Comparison of ENCODE assay signal across 8 cellular contexts in the genomic region with DNA sequence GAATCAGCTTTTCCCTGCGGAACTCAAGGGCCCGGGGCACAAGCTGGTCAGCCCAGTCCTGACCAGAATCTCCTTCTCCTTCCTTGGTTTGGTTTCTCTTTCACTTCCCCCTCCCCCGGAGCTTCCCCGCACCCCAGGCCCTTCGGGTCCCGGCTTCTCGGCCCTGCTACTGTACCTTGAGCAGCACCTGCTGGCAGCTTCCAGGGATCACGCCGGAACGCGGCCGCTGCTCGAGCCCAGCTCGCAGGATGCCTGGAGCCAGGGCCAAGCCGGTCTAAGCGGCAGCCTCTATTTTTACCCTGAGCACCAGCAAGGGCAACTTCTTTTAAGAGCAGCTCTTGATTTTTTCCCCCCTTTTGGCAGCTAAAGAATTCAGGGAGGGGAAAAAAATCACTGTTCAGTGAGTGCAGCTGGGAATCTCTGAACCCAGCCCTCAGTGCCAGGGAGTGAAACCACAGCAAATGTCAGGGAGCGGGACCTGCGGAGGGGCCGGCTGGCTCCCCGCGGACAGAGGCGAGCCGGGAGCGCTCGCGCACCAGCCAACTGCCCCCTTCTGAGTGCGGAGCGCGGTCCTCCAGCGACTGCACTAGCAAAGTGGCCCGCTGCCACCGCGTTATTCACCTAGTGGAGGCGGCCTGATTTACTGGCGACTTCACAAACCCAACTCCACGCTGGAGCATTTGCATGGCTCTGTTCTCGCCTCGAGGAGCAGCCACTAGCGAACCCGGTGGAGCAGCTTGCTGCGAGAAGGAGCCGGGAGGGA.
A peak's percentile ranks its signal among the peaks of the same experiment; 100 is the strongest.
DNase-seq lines count a peak whose midpoint lies in the region; ATAC-seq and TF ChIP-seq lines count a peak whose summit lies in the region.

No MANE protein-coding gene starts in this region.

- ATAC-seq in GM18517 (IDR thresholded peaks at IDR 0.05; ENCODE audit: unreplicated experiment), result peak; percentile 87
- ATAC-seq in HG03039 (IDR thresholded peaks at IDR 0.05; ENCODE audit: unreplicated experiment), result peak; percentile 96

- peak; percentile 74 for TF ChIP-seq CTCF in AG10803 (conservative IDR thresholded peaks at IDR 0.05; ENCODE audit: low read length)

- H3K4me3 ChIP-seq in AG10803 (ENCODE audit: low read length), result peak overlapping the region; percentile 69

- peak; percentile 88 for DNase-seq in AG10803 (ENCODE audit: low read depth)
- peak; percentile 91 for DNase-seq in NCI-H226
- DNase-seq in activated CD8-positive, alpha-beta memory T cell treated with anti-CD3 and anti-CD28 coated beads for 24 hours, result peak; percentile 76
- peak; percentile 44 for DNase-seq in epidermal melanocyte (ENCODE audit: insufficient read length, low spot score)
- DNase-seq in midbrain (lab: John Stamatoyannopoulos, UW), result peak; percentile 84
- DNase-seq in stimulated activated CD8-positive, alpha-beta memory T cell treated with anti-CD3 and anti-CD28 coated beads, Interleukin-4, amount 100 ng/mL, for 24 hours (ENCODE audit: low read depth), result peak; percentile 34

Comparison
In these comparisons a context has a peak if more than half of its experiments do, and no peak if none do; other contexts are left out.
1. Peak in every context shown above with its lines: DNase-seq, ATAC-seq and H3K4me3 ChIP-seq.
2. DNase-seq: peak in every context shown above with its lines; median percentile 91 in NCI-H226; 88 in AG10803; 84 in midbrain; 76 in activated CD8-positive, alpha-beta memory T cell treated with anti-CD3 and anti-CD28 coated beads for 24 hours; 44 in epidermal melanocyte; 34 in stimulated activated CD8-positive, alpha-beta memory T cell treated with anti-CD3 and anti-CD28 coated beads, Interleukin-4, amount 100 ng/mL, for 24 hours.